Comparison of ENCODE assay signal across 31 cellular contexts in the genomic region with DNA sequence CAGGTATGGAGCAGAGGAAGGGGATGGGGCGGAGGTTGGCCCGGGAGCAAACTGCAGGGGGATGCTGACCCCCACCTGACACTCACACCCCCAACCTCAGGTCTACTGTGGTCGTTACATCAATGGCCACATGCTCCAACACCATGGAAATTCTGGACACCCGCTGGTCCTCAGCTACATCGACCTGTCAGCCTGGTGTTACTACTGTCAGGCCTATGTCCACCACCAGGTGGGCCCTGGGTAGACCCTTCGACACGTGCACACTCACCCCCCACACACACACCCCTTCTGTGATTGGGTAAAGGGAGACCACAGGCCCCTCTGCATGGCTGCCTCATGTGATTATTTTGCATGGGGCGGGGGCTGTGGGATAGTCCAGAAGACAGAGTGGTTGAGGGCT. TPM values are rescaled to one million over a fixed set of nuclear protein-coding genes. Genes with fewer than 3 reads are reported as not detected.
"Had no signal": no experiment of that assay in that cellular context is flagged by ENCODE, and none has a peak within 500 bp of the region (broad histone marks: within the 10 kb centered on the region; RNA-seq: fewer than 3 reads in every experiment).

No MANE protein-coding gene starts in this region.

- H3K27ac ChIP-seq: ascending aorta, cardiac muscle cell, VCaP had no signal

- DNase-seq: activated B cell treated with CpG ODN at 0.5 μM for 24 hours; activated CD4-positive, alpha-beta memory T cell treated with anti-CD3 and anti-CD28 coated beads, Interleukin-2, amount 10 ng/mL, durations not matched to agents 7 days and 5 days; activated CD4-positive, alpha-beta T cell treated with anti-CD3 and anti-CD28 coated beads for 4 hours; activated CD4-positive, alpha-beta T cell treated with anti-CD3 and anti-CD28 coated beads, Interleukin-2, amount 10 ng/mL, durations not matched to agents 7 days and 5 days; activated CD4-positive, alpha-beta T cell treated with anti-CD3 and anti-CD28 coated beads, Interleukin-2, amount 50 U/mL, for 48 hours; activated CD4-positive, CD25-positive, alpha-beta regulatory T cell treated with anti-CD3 and anti-CD28 coated beads, Interleukin-2, amount 50 U/mL, for 72 hours; activated CD8-positive, alpha-beta memory T cell treated with anti-CD3 and anti-CD28 coated beads for 24 hours; activated CD8-positive, alpha-beta memory T cell treated with anti-CD3 and anti-CD28 coated beads, Interleukin-2, amount 10 ng/mL, durations not matched to agents 7 days and 5 days; activated CD8-positive, alpha-beta memory T cell treated with anti-CD3 and anti-CD28 coated beads, Interleukin-2, amount 50 U/mL, for 48 hours; activated CD8-positive, alpha-beta T cell treated with anti-CD3 and anti-CD28 coated beads, Interleukin-2, amount 10 ng/mL, durations not matched to agents 7 days and 5 days; activated effector memory CD4-positive, alpha-beta T cell treated with Interleukin-2 at 50 U/mL for 16 hours; activated gamma-delta T cell; activated naive CD4-positive, alpha-beta T cell treated with anti-CD3 and anti-CD28 coated beads, Interleukin-2, amount 10 ng/mL, durations not matched to agents 7 days and 5 days; activated naive CD4-positive, alpha-beta T cell treated with Interleukin-2 at 50 U/mL for 16 hours; activated naive CD8-positive, alpha-beta T cell treated with anti-CD3 and anti-CD28 coated beads, Interleukin-2, amount 10 ng/mL, durations not matched to agents 7 days and 5 days; activated naive CD8-positive, alpha-beta T cell treated with anti-CD3 and anti-CD28 coated beads, Interleukin-2, amount 50 U/mL, for 24 hours; activated T-cell treated with anti-CD3 and anti-CD28 coated beads, Interleukin-2, amount 50 U/mL, for 24 hours; activated T-cell treated with anti-CD3 and anti-CD28 coated beads, Interleukin-2, amount 50 U/mL, for 48 hours; amygdala; anterior cingulate cortex; central memory CD4-positive, alpha-beta T cell; SW 1271; T-helper 1 cell; T-helper 2 cell; T-helper 9 cell had no signal

- H3K27me3 ChIP-seq: ascending aorta, cardiac muscle cell had no signal

- H3K36me3 ChIP-seq: cardiac muscle cell had no signal

- H3K4me3 ChIP-seq: ascending aorta, cardiac muscle cell had no signal

- H3K4me1 ChIP-seq: ascending aorta had no signal

- ATAC-seq: activated CD8-positive, alpha-beta memory T cell treated with anti-CD3 and anti-CD28 coated beads, Interleukin-2, amount 10 ng/mL, durations not matched to agents 7 days and 5 days; activated CD8-positive, alpha-beta T cell treated with anti-CD3 and anti-CD28 coated beads, Interleukin-2, amount 10 ng/mL, durations not matched to agents 7 days and 5 days; activated naive CD8-positive, alpha-beta T cell treated with anti-CD3 and anti-CD28 coated beads, Interleukin-2, amount 50 U/mL, for 24 hours had no signal

RNA-seq across cellular contexts. Expression of gene ERAS, which starts 2.2 kb away (rescaled TPM):
- total RNA-seq: activated B cell treated with CpG ODN at 0.5 μM for 24 hours; activated CD4-positive, alpha-beta memory T cell treated with anti-CD3 and anti-CD28 coated beads, Interleukin-2, amount 10 ng/mL, durations not matched to agents 7 days and 5 days; activated CD4-positive, alpha-beta T cell treated with anti-CD3 and anti-CD28 coated beads, Interleukin-2, amount 10 ng/mL, durations not matched to agents 7 days and 5 days; activated CD8-positive, alpha-beta memory T cell treated with anti-CD3 and anti-CD28 coated beads, Interleukin-2, amount 10 ng/mL, durations not matched to agents 7 days and 5 days; activated CD8-positive, alpha-beta T cell treated with anti-CD3 and anti-CD28 coated beads, Interleukin-2, amount 10 ng/mL, durations not matched to agents 7 days and 5 days; activated naive CD8-positive, alpha-beta T cell treated with anti-CD3 and anti-CD28 coated beads, Interleukin-2, amount 10 ng/mL, durations not matched to agents 7 days and 5 days; activated T-helper 2 cell treated with anti-CD3 and anti-CD28 coated beads, Interferon-gamma antibody, Interleukin-2, Interleukin-4, amounts not matched to agents 10 μg/mL and 5 μg/mL and 100 μg/mL, durations not matched to agents 14 hours and 24 hours and 36 hours; ascending aorta; bronchial epithelial cell; cardiac muscle cell had no signal
- polyA plus RNA-seq: adipose tissue had no signal

RNA-seq across cellular contexts. Expression of gene PCSK1N, which starts 11.3 kb away (rescaled TPM):
- total RNA-seq: activated B cell treated with CpG ODN at 0.5 μM for 24 hours; activated CD8-positive, alpha-beta T cell treated with anti-CD3 and anti-CD28 coated beads, Interleukin-2, amount 10 ng/mL, durations not matched to agents 7 days and 5 days; ascending aorta had no signal

RNA-seq across cellular contexts. Expression of gene GATA1, which starts 37.7 kb away (rescaled TPM):
- total RNA-seq: activated B cell treated with CpG ODN at 0.5 μM for 24 hours; activated CD4-positive, alpha-beta memory T cell treated with anti-CD3 and anti-CD28 coated beads, Interleukin-2, amount 10 ng/mL, durations not matched to agents 7 days and 5 days; activated CD4-positive, alpha-beta T cell treated with anti-CD3 and anti-CD28 coated beads, Interleukin-2, amount 10 ng/mL, durations not matched to agents 7 days and 5 days; activated CD8-positive, alpha-beta memory T cell treated with anti-CD3 and anti-CD28 coated beads, Interleukin-2, amount 10 ng/mL, durations not matched to agents 7 days and 5 days; activated CD8-positive, alpha-beta T cell treated with anti-CD3 and anti-CD28 coated beads, Interleukin-2, amount 10 ng/mL, durations not matched to agents 7 days and 5 days; activated naive CD8-positive, alpha-beta T cell treated with anti-CD3 and anti-CD28 coated beads, Interleukin-2, amount 10 ng/mL, durations not matched to agents 7 days and 5 days; activated T-helper 2 cell treated with anti-CD3 and anti-CD28 coated beads, Interferon-gamma antibody, Interleukin-2, Interleukin-4, amounts not matched to agents 10 μg/mL and 5 μg/mL and 100 μg/mL, durations not matched to agents 14 hours and 24 hours and 36 hours; ascending aorta; bronchial epithelial cell; cardiac muscle cell had no signal
